ENCODE assay signal across 22 cellular contexts in the genomic region with DNA sequence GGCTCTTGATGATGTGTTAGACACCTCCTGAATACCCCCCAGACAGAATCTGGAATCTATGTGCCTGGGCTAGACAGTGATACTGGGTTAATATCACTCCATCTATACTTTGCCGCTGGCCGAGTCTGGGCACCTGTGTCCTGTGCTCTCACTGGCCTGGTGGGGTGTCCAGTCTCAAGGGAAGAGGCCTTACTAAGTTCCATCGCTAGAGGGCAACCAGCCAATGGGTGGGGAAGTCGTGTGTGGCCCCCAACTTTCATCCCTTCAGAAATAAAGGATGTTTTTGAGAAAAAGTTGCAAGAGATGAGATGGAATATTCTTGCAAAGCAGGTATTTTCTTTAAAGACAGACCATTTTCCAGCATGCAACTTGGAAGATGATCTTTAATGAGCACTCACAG. TPM values are rescaled to one million over a fixed set of nuclear protein-coding genes. Genes with fewer than 3 reads are reported as not detected.
A peak's percentile ranks its signal among the peaks of the same experiment; 100 is the strongest.
DNase-seq lines count a peak whose midpoint lies in the region; ATAC-seq and TF ChIP-seq lines count a peak whose summit lies in the region.
"Had no signal": no experiment of that assay in that cellular context is flagged by ENCODE, and none has a peak within 500 bp of the region (broad histone marks: within the 10 kb centered on the region; RNA-seq: fewer than 3 reads in every experiment).

No MANE protein-coding gene starts in this region.

- POLR2A ChIA-PET in PC-9 (lab: Charles Lee; ENCODE audit: unreplicated experiment): no interaction called here

- H4K20me1 ChIP-seq in DND-41 (ENCODE audit: insufficient read depth, low read length) (no peaks in the 10 kb centered on the region; the same call in 1 of the 2 replicates), PC-9 (ENCODE audit: insufficient read depth) (no peaks in the 10 kb centered on the region)

- H3K27me3 ChIP-seq in DND-41 (ENCODE audit: insufficient read depth, low read length, poor library complexity): peaks cover 4% of the 10 kb centered on the region
- H3K27me3 ChIP-seq in PC-9 (ENCODE audit: insufficient read depth, low read depth): no peaks in the 10 kb centered on the region
- H3K27me3 ChIP-seq: gastroesophageal sphincter, pancreas had no signal

- H3K4me3 ChIP-seq in DND-41 (ENCODE audit: low read depth in 1 of 2, low read length in 2 of 2): no peak overlapping the region
- no peak overlapping the region for H3K4me3 ChIP-seq in PC-9
- H3K4me3 ChIP-seq: gastroesophageal sphincter, pancreas, thoracic aorta had no signal

- ATAC-seq in DND-41 (ENCODE audit: insufficient read depth, low read depth) (no peak), HG03097 (IDR thresholded peaks at IDR 0.05; ENCODE audit: low FRiP score, unreplicated experiment) (no peak)
- ATAC-seq: CD8-positive, alpha-beta T cell; esophagus mucosa; gastroesophageal sphincter; natural killer cell treated with Interleukin-12 subunit alpha and Interleukin-12 subunit beta and Interleukin-15 and Interleukin-18, amount 100 ng/mL, for 72 hours; pancreas; stimulated activated effector memory CD8-positive, alpha-beta T cell treated with anti-CD3 and anti-CD28 coated beads, Interleukin-12 subunit alpha, Interleukin-12 subunit beta, amount 100 ng/mL, for 72 hours had no signal

- CTCF ChIA-PET in PC-9 (lab: Charles Lee): no interaction called here

- no peak overlapping the region for H3K9ac ChIP-seq in DND-41 (ENCODE audit: low read depth, low read length)

- H3K4me2 ChIP-seq in DND-41 (ENCODE audit: insufficient read depth, low read length) (no peak overlapping the region), PC-9 (no peak overlapping the region)

- TF ChIP-seq CTCF in DND-41 (IDR thresholded peaks at IDR 0.05; ENCODE audit: borderline replicate concordance, extremely low read depth, low read length, poor library complexity, severe bottlenecking): peak; percentile 10
- peak; percentile 13 for TF ChIP-seq CTCF in GM20000 (IDR thresholded peaks at IDR 0.05; ENCODE audit: extremely low read depth, missing control alignments)
- 0 out of 2 replicates have a peak, but pooled peaks have one; percentile 30 for TF ChIP-seq CTCF in PC-9 (conservative IDR thresholded peaks at IDR 0.05)

- no peaks in the 10 kb centered on the region for H3K9me2 ChIP-seq in PC-9 (ENCODE audit: insufficient read depth)

- intact Hi-C loops in PC-9 (cut with micrococcal nuclease; ENCODE audit: unreplicated experiment): no loop called here

- DNase-seq in DND-41 (no peak), GM20000 (ENCODE audit: low spot score) (no peak), PC-9 (no peak), iPS-NIHi7 (ENCODE audit: extremely low spot score) (peak; percentile 46), UCSD-AML1 (lab: John Stamatoyannopoulos, UW; ENCODE audit: unreplicated experiment) (no peak)
- DNase-seq in activated effector memory CD4-positive, alpha-beta T cell treated with Interleukin-2 at 50 U/mL for 16 hours: no peak
- DNase-seq: activated CD4-positive, alpha-beta T cell treated with anti-CD3 and anti-CD28 coated beads for 1 hour; activated naive CD4-positive, alpha-beta T cell treated with anti-CD3 and anti-CD28 coated beads for 36 hours; activated T-cell treated with anti-CD3 and anti-CD28 coated beads, Interleukin-2, amount 50 U/mL, for 24 hours; CD8-positive, alpha-beta T cell; KG1; kidney glomerular epithelial cell; mesendoderm; NCI-H1930; NCI-H2227 treated with DMSO at 0.1 percent for 48 hours; pancreas had no signal

- no TSS peak for BruUV-seq in PC-9 (replicated peaks; lab: Mats Ljungman, UMichigan)

- no peaks in the 10 kb centered on the region for H3K9me3 ChIP-seq in DND-41 (ENCODE audit: insufficient read depth, low read length, severe bottlenecking)
- H3K9me3 ChIP-seq in PC-9 (ENCODE audit: insufficient read depth, low read depth): no peaks in the 10 kb centered on the region
- H3K9me3 ChIP-seq: gastroesophageal sphincter, pancreas, thoracic aorta had no signal

- H3F3A ChIP-seq in PC-9 (ENCODE audit: insufficient read depth, low read depth): no peaks in the 10 kb centered on the region

- H3K36me3 ChIP-seq in DND-41 (ENCODE audit: insufficient read depth, low read length) (no peaks in the 10 kb centered on the region), PC-9 (ENCODE audit: low read depth) (no peaks in the 10 kb centered on the region)
- H3K36me3 ChIP-seq: gastroesophageal sphincter, pancreas, thoracic aorta had no signal

- no peak overlapping the region for H3K27ac ChIP-seq in DND-41 (ENCODE audit: low read length)
- no peak overlapping the region for H3K27ac ChIP-seq in PC-9
- H3K27ac ChIP-seq: gastroesophageal sphincter, pancreas, thoracic aorta had no signal

- H3K4me1 ChIP-seq in DND-41 (ENCODE audit: insufficient read depth, low read length) (no peaks in the 10 kb centered on the region), PC-9 (replicated peaks; ENCODE audit: insufficient read depth) (peaks cover 10% of the 10 kb centered on the region)
- H3K4me1 ChIP-seq: pancreas had no signal

- H3K79me2 ChIP-seq in DND-41 (ENCODE audit: insufficient read depth, low read length) (no peaks in the 10 kb centered on the region), PC-9 (ENCODE audit: low read depth) (no peaks in the 10 kb centered on the region)

- H2AFZ ChIP-seq in DND-41 (ENCODE audit: low read depth, low read length) (no peak overlapping the region), PC-9 (no peak overlapping the region)

RNA-seq across cellular contexts. Expression of a gene that starts 1.6 kb away (rescaled TPM):
- total RNA-seq in PC-9 (2021): 3.2 and 3.9 TPM in 2 replicates
- total RNA-seq: activated naive CD4-positive, alpha-beta T cell treated with anti-CD3 and anti-CD28 coated beads for 36 hours; CD8-positive, alpha-beta T cell; esophagus mucosa; natural killer cell treated with Interleukin-12 subunit alpha and Interleukin-12 subunit beta and Interleukin-15 and Interleukin-18, amount 100 ng/mL, for 72 hours had no signal

RNA-seq across cellular contexts. Expression of a gene that starts 2.2 kb away (rescaled TPM):
- total RNA-seq in PC-9 (2021): not detected in 2 replicates
- total RNA-seq: activated naive CD4-positive, alpha-beta T cell treated with anti-CD3 and anti-CD28 coated beads for 36 hours; CD8-positive, alpha-beta T cell; esophagus mucosa; gastroesophageal sphincter; natural killer cell treated with Interleukin-12 subunit alpha and Interleukin-12 subunit beta and Interleukin-15 and Interleukin-18, amount 100 ng/mL, for 72 hours; pancreas; thoracic aorta had no signal

RNA-seq across cellular contexts. Expression of a gene that starts 32.7 kb away (rescaled TPM):
- not detected in 2 replicates for total RNA-seq in PC-9 (2021)
- total RNA-seq: activated naive CD4-positive, alpha-beta T cell treated with anti-CD3 and anti-CD28 coated beads for 36 hours; CD8-positive, alpha-beta T cell; esophagus mucosa; gastroesophageal sphincter; natural killer cell treated with Interleukin-12 subunit alpha and Interleukin-12 subunit beta and Interleukin-15 and Interleukin-18, amount 100 ng/mL, for 72 hours; pancreas; thoracic aorta had no signal
